In genomic region chr16:66512589-66513404, GRCh38 we compare ENCODE assay signal across 9 cellular contexts. TPM values are rescaled to one million over a fixed set of nuclear protein-coding genes. Genes with fewer than 3 reads are reported as not detected.
DNase-seq lines count a peak whose midpoint lies in the region; ATAC-seq and TF ChIP-seq lines count a peak whose summit lies in the region.
"Had no signal": no experiment of that assay in that cellular context is flagged by ENCODE, and none has a peak within 500 bp of the region (broad histone marks: within the 10 kb centered on the region; RNA-seq: fewer than 3 reads in every experiment).

No MANE protein-coding gene starts in this region.

- H4K8ac ChIP-seq in IMR-90 (ENCODE audit: low read depth in 2 of 2, low read length in 2 of 2), result peak overlapping the region in 1 of 2 experiments; percentile 87; a peak in 1 of 4 replicates
- H4K8ac ChIP-seq in mesenchymal stem cell (ENCODE audit: low read length), result peak overlapping the region; percentile 50

- H3K14ac ChIP-seq in IMR-90 (replicated peaks; ENCODE audit: low read depth, low read length) (peak overlapping the region; percentile 71), mesenchymal stem cell (ENCODE audit: low read length in 2 of 2) (peak overlapping the region in 1 of 2 experiments; percentile 3)

- DNase-seq in A172 (ENCODE audit: low spot score) (peak; percentile 50), IMR-90 (no peak), dermis blood vessel endothelial cell (peak; percentile 65), mesenchymal stem cell (peak; percentile 41), NCI-H1105 treated with DMSO at 0.1 percent for 48 hours (lab: John Stamatoyannopoulos, UW) (no peak), NCI-H748 (lab: John Stamatoyannopoulos, UW; ENCODE audit: unreplicated experiment) (no peak)
- DNase-seq in stimulated activated naive B cell treated with anti-CD40 and anti-IgM and Interleukin-4, amounts not matched to agents 10 μg/mL and 1 μg/mL and 100 μg/mL, for 72 hours, result no peak
- DNase-seq: activated CD4-positive, CD25-positive, alpha-beta regulatory T cell had no signal

- peak overlapping the region; percentile 84 for H2BK120ac ChIP-seq in IMR-90 (ENCODE audit: low read depth, low read length)
- no peak overlapping the region for H2BK120ac ChIP-seq in mesenchymal stem cell (ENCODE audit: low read depth, low read length)

- H3K36me3 ChIP-seq in IMR-90 (ENCODE audit: control insufficient read depth, insufficient read depth, low read length) (peaks cover 3% of the 10 kb centered on the region; the same call in 1 of the 2 replicates), mesenchymal stem cell (ENCODE audit: control insufficient read depth in 1 of 2, insufficient read depth in 2 of 2, low read depth in 1 of 2, low read length in 2 of 2) (peaks cover 29 to 30% of the 10 kb centered on the region in 2 experiments)

- no peak overlapping the region for H3K56ac ChIP-seq in IMR-90 (ENCODE audit: extremely low read depth, insufficient read depth, low read length)

- ATAC-seq in IMR-90 (ENCODE audit: low read depth) (no peak), GM18858 (IDR thresholded peaks at IDR 0.05; ENCODE audit: unreplicated experiment) (no peak)
- ATAC-seq in stimulated activated naive B cell treated with anti-CD40 and anti-IgM and Interleukin-4, amounts not matched to agents 10 μg/mL and 1 μg/mL and 100 μg/mL, for 72 hours (replicated peaks), result no peak

- no peak overlapping the region for H2AK9ac ChIP-seq in IMR-90 (replicated peaks; ENCODE audit: low read depth, low read length, poor library complexity)

- H2BK5ac ChIP-seq in IMR-90 (ENCODE audit: low read depth, low read length, poor library complexity, severe bottlenecking) (no peak overlapping the region), mesenchymal stem cell (ENCODE audit: low read depth, low read length, poor library complexity, severe bottlenecking) (peak overlapping the region; percentile 97)

- no peak overlapping the region for H3K4me3 Mint-ChIP-seq in stimulated activated naive B cell treated with anti-CD40 and anti-IgM and Interleukin-4, amounts not matched to agents 10 μg/mL and 1 μg/mL and 100 μg/mL, for 72 hours

- dilution Hi-C loops in IMR-90 (cut with HindIII; ENCODE audit: low sequenced_read_pairs, unreplicated experiment), result no loop called here

- H3K4me1 ChIP-seq in IMR-90 (ENCODE audit: control insufficient read depth, insufficient read depth, low read length) (peaks cover 35% of the 10 kb centered on the region), mesenchymal stem cell (ENCODE audit: control insufficient read depth, insufficient read depth, low read depth, low read length) (peaks cover 55% of the 10 kb centered on the region)

- no peak overlapping the region for H3K27ac Mint-ChIP-seq in stimulated activated naive B cell treated with anti-CD40 and anti-IgM and Interleukin-4, amounts not matched to agents 10 μg/mL and 1 μg/mL and 100 μg/mL, for 72 hours

- no TSS peak for BruUV-seq in IMR-90 (replicated peaks; lab: Mats Ljungman, UMichigan)

- H3K27ac ChIP-seq in IMR-90 (ENCODE audit: insufficient read depth, low read length) (no peak overlapping the region), mesenchymal stem cell (ENCODE audit: low read length, poor library complexity, severe bottlenecking) (peak overlapping the region; percentile 97)

- H3K27me3 ChIP-seq in IMR-90 (ENCODE audit: control insufficient read depth, insufficient read depth, low read length), result no peaks in the 10 kb centered on the region
- no peaks in the 10 kb centered on the region for H3K27me3 ChIP-seq in mesenchymal stem cell (ENCODE audit: control insufficient read depth in 1 of 2, insufficient read depth in 1 of 2, low read length in 2 of 2)

- H3K9ac ChIP-seq in IMR-90 (ENCODE audit: low read depth, low read length) (no peak overlapping the region), mesenchymal stem cell (ENCODE audit: low read length) (peak overlapping the region; percentile 66)

- no peak overlapping the region for H4K5ac ChIP-seq in IMR-90 (ENCODE audit: low read depth, low read length)

- peak overlapping the region; percentile 36; the same call in 1 of the 2 replicates for H4K91ac ChIP-seq in IMR-90 (ENCODE audit: insufficient read depth, low read depth, low read length)
- H4K91ac ChIP-seq in mesenchymal stem cell (ENCODE audit: low read length), result no peak overlapping the region

- H3K4ac ChIP-seq in IMR-90 (ENCODE audit: low read depth, low read length), result peak overlapping the region; percentile 88
- H3K4ac ChIP-seq in mesenchymal stem cell (ENCODE audit: low read depth in 1 of 2, low read length in 2 of 2), result no peak overlapping the region

- H3K36me3 Mint-ChIP-seq in stimulated activated naive B cell treated with anti-CD40 and anti-IgM and Interleukin-4, amounts not matched to agents 10 μg/mL and 1 μg/mL and 100 μg/mL, for 72 hours, result peaks cover 0 to 11% of the 10 kb centered on the region in 2 donors

- H3K4me2 ChIP-seq in IMR-90 (ENCODE audit: low read depth, low read length) (no peak overlapping the region), mesenchymal stem cell (ENCODE audit: low read length, poor library complexity, severe bottlenecking) (no peak overlapping the region)

- POLR2A ChIA-PET in IMR-90 (lab: Charles Lee; ENCODE audit: unreplicated experiment), result no interaction called here

- H4K20me1 ChIP-seq in IMR-90 (ENCODE audit: insufficient read depth, low read length), result peaks cover 2% of the 10 kb centered on the region; the same call in 1 of the 2 replicates

- H3K4me3 ChIP-seq in IMR-90 (ENCODE audit: insufficient read depth, low read depth, low read length), result no peak overlapping the region
- no peak overlapping the region for H3K4me3 ChIP-seq in mesenchymal stem cell (ENCODE audit: insufficient read depth in 1 of 2, low read depth in 1 of 2, low read length in 2 of 2)

- H3K18ac ChIP-seq in IMR-90 (ENCODE audit: low read depth, low read length) (no peak overlapping the region; the same call in 1 of the 2 replicates), mesenchymal stem cell (ENCODE audit: low read depth in 1 of 2, low read length in 2 of 2) (peak overlapping the region in 1 of 2 experiments; percentile 3)

- H2AFZ ChIP-seq in IMR-90 (replicated peaks; ENCODE audit: low read length, poor library complexity) (peak overlapping the region; percentile 53), mesenchymal stem cell (ENCODE audit: low read depth, low read length) (no peak overlapping the region)

- no peak for TF ChIP-seq POLR2A in IMR-90 (IDR thresholded peaks at IDR 0.05; ENCODE audit: low read depth, low read length)

- TF ChIP-seq RAD21 in IMR-90 (IDR thresholded peaks at IDR 0.05; ENCODE audit: low read length), result no peak

- H2AK5ac ChIP-seq in IMR-90 (ENCODE audit: low read depth, low read length) (peak overlapping the region; percentile 77; the same call in 1 of the 2 replicates), mesenchymal stem cell (ENCODE audit: low read length, severe bottlenecking) (peak overlapping the region; percentile 99)

- peak overlapping the region; percentile 16; the same call in 2 of the 3 replicates for H2BK15ac ChIP-seq in IMR-90 (ENCODE audit: low read depth, low read length)
- H2BK15ac ChIP-seq in mesenchymal stem cell (ENCODE audit: low read depth, poor library complexity, severe bottlenecking), result no peak overlapping the region

- no peaks in the 10 kb centered on the region for H3K9me3 Mint-ChIP-seq in stimulated activated naive B cell treated with anti-CD40 and anti-IgM and Interleukin-4, amounts not matched to agents 10 μg/mL and 1 μg/mL and 100 μg/mL, for 72 hours

- H3K27me3 Mint-ChIP-seq in stimulated activated naive B cell treated with anti-CD40 and anti-IgM and Interleukin-4, amounts not matched to agents 10 μg/mL and 1 μg/mL and 100 μg/mL, for 72 hours, result peaks cover 0 to 15% of the 10 kb centered on the region in 2 donors

- peak overlapping the region; percentile 75 for H2BK20ac ChIP-seq in IMR-90 (ENCODE audit: low read depth, low read length)

- H3K23ac ChIP-seq in IMR-90 (ENCODE audit: low read depth, low read length) (peak overlapping the region; percentile 62), mesenchymal stem cell (ENCODE audit: low read length in 2 of 2) (no peak overlapping the region)

- intact Hi-C loops in IMR-90 (cut with micrococcal nuclease), result no loop called here

- H3K4me1 Mint-ChIP-seq in stimulated activated naive B cell treated with anti-CD40 and anti-IgM and Interleukin-4, amounts not matched to agents 10 μg/mL and 1 μg/mL and 100 μg/mL, for 72 hours, result peaks cover 41 to 53% of the 10 kb centered on the region in 2 donors

- H3K9me3 ChIP-seq in IMR-90 (ENCODE audit: control insufficient read depth, insufficient read depth, low read length) (no peaks in the 10 kb centered on the region), mesenchymal stem cell (ENCODE audit: control insufficient read depth, low read length) (no peaks in the 10 kb centered on the region)

- peaks cover 41% of the 10 kb centered on the region for H3K9me1 ChIP-seq in IMR-90 (ENCODE audit: insufficient read depth, low read length)

- CTCF ChIA-PET in IMR-90 (lab: Yijun Ruan, JAX), result no interaction called here

- H3K79me1 ChIP-seq in IMR-90 (ENCODE audit: low read depth in 1 of 2, low read length in 2 of 2) (peaks cover 0 to 29% of the 10 kb centered on the region in 2 experiments; a peak in 3 of 4 replicates), mesenchymal stem cell (replicated peaks; ENCODE audit: low read length, poor library complexity, severe bottlenecking) (peaks cover 12% of the 10 kb centered on the region)

- peak overlapping the region; percentile 70 to 82 for H2BK12ac ChIP-seq in mesenchymal stem cell (ENCODE audit: low read length in 2 of 2)

- no peak for TF ChIP-seq CTCF in IMR-90 (conservative IDR thresholded peaks at IDR 0.05; ENCODE audit: low read depth, low read length)

- in situ Hi-C loops in IMR-90 (cut with MboI; ENCODE audit: low sequenced_read_pairs), result no loop called here

- 83% methylated on average over 8 of the region's 14 CpGs; no CpG with 5 or more reads in 1 of the 2 experiments for WGBS in IMR-90 (ENCODE audit: extremely low coverage in 2 of 2, insufficient read length in 1 of 2), 2 experiments
- WGBS in mesenchymal stem cell, result 59% methylated on average over 14 of the region's 14 CpGs

RNA-seq across cellular contexts. Expression of gene TK2, which starts 37.1 kb away (rescaled TPM):
- total RNA-seq in A172 (2014; rRNA removed; shearing (Covaris generic)), result 31.9 and 35.0 TPM in 2 replicates
- total RNA-seq in IMR-90 (2012; rRNA removed) (16.5 and 20.0 TPM in 2 replicates), dermis blood vessel endothelial cell (41.0 and 46.5 TPM in 2 replicates)
- polyA plus RNA-seq in IMR-90 (2012; rRNA removed), result 12.6 and 14.7 TPM in 2 replicates
- polyA plus RNA-seq in IMR-90 (2012; cell fraction: cytosol; rRNA removed), result 8.9 and 10.2 TPM in 2 replicates
- 19.2 and 37.2 TPM in 2 replicates for polyA plus RNA-seq in IMR-90 (2012; cell fraction: nucleus; rRNA removed; ENCODE audit: low replicate concordance)
- 12.5 TPM for polyA plus RNA-seq in mesenchymal stem cell (2013, experiment 1 of 2)
- polyA plus RNA-seq in mesenchymal stem cell (2013, experiment 2 of 2), result 12.8 TPM

RNA-seq across cellular contexts. Expression of gene CKLF, which starts 39.6 kb away (rescaled TPM):
- 180 and 186 TPM in 2 replicates for total RNA-seq in A172 (2014; rRNA removed; shearing (Covaris generic))
- 60.8 and 66.7 TPM in 2 replicates for total RNA-seq in IMR-90 (2012; rRNA removed)
- 92.2 and 102 TPM in 2 replicates for polyA plus RNA-seq in IMR-90 (2012; rRNA removed)
- 87.1 and 119 TPM in 2 replicates for polyA plus RNA-seq in IMR-90 (2012; cell fraction: cytosol; rRNA removed)
- polyA plus RNA-seq in IMR-90 (2012; cell fraction: nucleus; rRNA removed; ENCODE audit: low replicate concordance), result 15.6 and 33.4 TPM in 2 replicates
- 75.6 and 102 TPM in 2 replicates for total RNA-seq in dermis blood vessel endothelial cell
- polyA plus RNA-seq in mesenchymal stem cell (2013, experiment 1 of 2), result 47.1 TPM
- 49.9 TPM for polyA plus RNA-seq in mesenchymal stem cell (2013, experiment 2 of 2)

RNA-seq across cellular contexts. Expression of gene CMTM1, which starts 53.4 kb away (rescaled TPM):
- 1.1 and 1.3 TPM in 2 replicates for total RNA-seq in A172 (2014; rRNA removed; shearing (Covaris generic))
- total RNA-seq in IMR-90 (2012; rRNA removed) (0.54 and 1.7 TPM in 2 replicates), dermis blood vessel endothelial cell (2.7 and 3.6 TPM in 2 replicates)
- polyA plus RNA-seq in IMR-90 (2012; rRNA removed), result 1.8 and 2.1 TPM in 2 replicates
- polyA plus RNA-seq in IMR-90 (2012; cell fraction: cytosol; rRNA removed), result 0.40 and 1.2 TPM in 2 replicates
- 0.95 and 0.96 TPM in 2 replicates for polyA plus RNA-seq in IMR-90 (2012; cell fraction: nucleus; rRNA removed; ENCODE audit: low replicate concordance)
- 1.8 TPM for polyA plus RNA-seq in mesenchymal stem cell (2013, experiment 1 of 2)
- polyA plus RNA-seq in mesenchymal stem cell (2013, experiment 2 of 2), result 1.5 TPM

Comparison
In these comparisons a context has a peak if more than half of its experiments do, and no peak if none do; other contexts are left out.
1. DNase-seq: peak in A172 (single experiment), dermis blood vessel endothelial cell (single experiment) and mesenchymal stem cell (single experiment); none in IMR-90 (single experiment), stimulated activated naive B cell treated with anti-CD40 and anti-IgM and Interleukin-4, amounts not matched to agents 10 μg/mL and 1 μg/mL and 100 μg/mL, for 72 hours (single experiment), NCI-H1105 treated with DMSO at 0.1 percent for 48 hours (single experiment) and NCI-H748 (single experiment).